Comparison of ENCODE assay signal across 8 cellular contexts in genomic region chr5:172733179-172733973, GRCh38. TPM values are rescaled to one million over a fixed set of nuclear protein-coding genes. Genes with fewer than 3 reads are reported as not detected.
DNase-seq lines count a peak whose midpoint lies in the region; ATAC-seq and FAIRE-seq lines count a peak whose summit lies in the region.
"Had no signal": no experiment of that assay in that cellular context is flagged by ENCODE, and none has a peak within 500 bp of the region (broad histone marks: within the 10 kb centered on the region; RNA-seq: fewer than 3 reads in every experiment).

No MANE protein-coding gene starts in this region.

- H3K27ac Mint-ChIP-seq in T-helper 17 cell = no peak overlapping the region
- H3K27ac Mint-ChIP-seq: T-cell had no signal

- no peaks in the 10 kb centered on the region for H3K36me3 Mint-ChIP-seq in T-helper 17 cell (ENCODE audit: low read depth)
- H3K36me3 Mint-ChIP-seq: T-cell had no signal

- no peak for ATAC-seq in T-helper 17 cell
- ATAC-seq in GM21576 (IDR thresholded peaks at IDR 0.05; ENCODE audit: unreplicated experiment) = no peak
- ATAC-seq: T-cell had no signal

- H3K4me1 Mint-ChIP-seq in T-helper 17 cell = peaks cover 9% of the 10 kb centered on the region
- H3K4me1 Mint-ChIP-seq: T-cell had no signal

- H3K9me3 ChIP-seq in mucosa of rectum (ENCODE audit: control insufficient read depth in 2 of 2, low read length in 2 of 2) (no peaks in the 10 kb centered on the region), T-helper 17 cell (ENCODE audit: control insufficient read depth, low read length, poor library complexity, severe bottlenecking) (no peaks in the 10 kb centered on the region)

- FAIRE-seq in endometrium (lab: Jason Lieb, UNC) = peak; percentile 55
- no peak for FAIRE-seq in urothelium cell line (lab: Jason Lieb, UNC)

- DNase-seq in MV-4-11 (lab: John Stamatoyannopoulos, UW) (peak; percentile 33), urothelium cell line (ENCODE audit: low spot score) (peak; percentile 85), T-helper 1 cell (no peak), T-helper 17 cell (no peak)
- DNase-seq: T-cell had no signal

- peak overlapping the region; percentile 89 to 91 for H3K27ac ChIP-seq in mucosa of rectum (ENCODE audit: low read depth in 2 of 2, low read length in 2 of 2)

- no peak overlapping the region for H3K4me3 ChIP-seq in mucosa of rectum (ENCODE audit: low read length in 2 of 2)

- no peaks in the 10 kb centered on the region for H3K27me3 Mint-ChIP-seq in T-helper 17 cell
- H3K27me3 Mint-ChIP-seq: T-cell had no signal

- peaks cover 12 to 23% of the 10 kb centered on the region in 2 donors for H3K4me1 ChIP-seq in mucosa of rectum (ENCODE audit: control insufficient read depth in 2 of 2, insufficient read depth in 2 of 2, low read length in 2 of 2)

- no peaks in the 10 kb centered on the region for H3K36me3 ChIP-seq in mucosa of rectum (ENCODE audit: control insufficient read depth in 2 of 2, insufficient read depth in 2 of 2, low read length in 2 of 2)

- no peak overlapping the region for H3K4me3 Mint-ChIP-seq in T-helper 17 cell
- H3K4me3 Mint-ChIP-seq: T-cell had no signal

- peak overlapping the region; percentile 26 to 65 for H3K9ac ChIP-seq in mucosa of rectum (ENCODE audit: low read depth in 1 of 2, low read length in 2 of 2)

- no peaks in the 10 kb centered on the region for H3K27me3 ChIP-seq in mucosa of rectum (ENCODE audit: control insufficient read depth in 2 of 2, insufficient read depth in 2 of 2, low read length in 2 of 2)

RNA-seq across cellular contexts. Expression of gene DUSP1, which starts 37.6 kb away (rescaled TPM):
- 1,000 to 10,000 TPM; 1,522 to 2,429 TPM for total RNA-seq in T-helper 17 cell

Comparison
In these comparisons a context has a peak if more than half of its experiments do, and no peak if none do; other contexts are left out.
1. DNase-seq: peak in MV-4-11 (single experiment) and urothelium cell line (single experiment); none in T-helper 1 cell (0 of 5) and T-helper 17 cell (0 of 3).